ENCODE assay signal across 8 cellular contexts in genomic region chr5:119330367-119331183, GRCh38. TPM values are rescaled to one million over a fixed set of nuclear protein-coding genes. Genes with fewer than 3 reads are reported as not detected.
DNase-seq lines count a peak whose midpoint lies in the region; ATAC-seq and TF ChIP-seq lines count a peak whose summit lies in the region.

No MANE protein-coding gene starts in this region.

- H2AK9ac ChIP-seq in IMR-90 (replicated peaks; ENCODE audit: low read depth, low read length, poor library complexity) = no peak overlapping the region

- 0 out of 2 replicates have a peak, but pooled peaks cover 3% of the 10 kb centered on the region for H4K20me1 ChIP-seq in IMR-90 (ENCODE audit: insufficient read depth, low read length)

- WGBS in IMR-90 (ENCODE audit: extremely low coverage in 2 of 2, insufficient read length in 1 of 2), 2 experiments = 100% methylated on average over 2 of the region's 9 CpGs; no CpG with 5 or more reads in 1 of the 2 experiments

- no peak overlapping the region for H2BK20ac ChIP-seq in IMR-90 (ENCODE audit: low read depth, low read length)

- H3K56ac ChIP-seq in IMR-90 (ENCODE audit: extremely low read depth, insufficient read depth, low read length) = no peak overlapping the region

- H3K4me3 ChIP-seq in IMR-90 (ENCODE audit: insufficient read depth, low read depth, low read length) = no peak overlapping the region
- no peak overlapping the region for H3K4me3 ChIP-seq in WERI-Rb-1 (ENCODE audit: low read depth, low read length)
- H3K4me3 ChIP-seq in colonic mucosa = no peak overlapping the region

- no peaks in the 10 kb centered on the region for H3K9me3 ChIP-seq in IMR-90 (ENCODE audit: control insufficient read depth, insufficient read depth, low read length)
- no peaks in the 10 kb centered on the region for H3K9me3 ChIP-seq in WERI-Rb-1 (ENCODE audit: severe bottlenecking)
- H3K9me3 ChIP-seq in colonic mucosa = no peaks in the 10 kb centered on the region

- H3K27me3 ChIP-seq in IMR-90 (ENCODE audit: control insufficient read depth, insufficient read depth, low read length) = no peaks in the 10 kb centered on the region
- H3K27me3 ChIP-seq in WERI-Rb-1 (ENCODE audit: insufficient read depth, low read depth, severe bottlenecking) = no peaks in the 10 kb centered on the region
- no peaks in the 10 kb centered on the region for H3K27me3 ChIP-seq in colonic mucosa

- peaks cover 23% of the 10 kb centered on the region for H3K9me1 ChIP-seq in IMR-90 (ENCODE audit: insufficient read depth, low read length)

- no peak overlapping the region for H3K27ac ChIP-seq in IMR-90 (ENCODE audit: insufficient read depth, low read length)
- peak overlapping the region; percentile 60 for H3K27ac ChIP-seq in WERI-Rb-1
- peak overlapping the region; percentile 50 for H3K27ac ChIP-seq in colonic mucosa

- H2AK5ac ChIP-seq in IMR-90 (ENCODE audit: low read depth, low read length) = no peak overlapping the region

- in situ Hi-C loops in IMR-90 (cut with MboI; ENCODE audit: low sequenced_read_pairs) = no loop called here

- peaks cover 16 to 47% of the 10 kb centered on the region in 2 experiments for H3K79me1 ChIP-seq in IMR-90 (ENCODE audit: low read depth in 1 of 2, low read length in 2 of 2)

- TF ChIP-seq CTCF in IMR-90 (conservative IDR thresholded peaks at IDR 0.05; ENCODE audit: low read depth, low read length) (no peak), WERI-Rb-1 (IDR thresholded peaks at IDR 0.05; ENCODE audit: low read depth, low read length) (no peak), colonic mucosa (IDR thresholded peaks at IDR 0.05) (no peak)

- no peak overlapping the region for H2BK5ac ChIP-seq in IMR-90 (ENCODE audit: low read depth, low read length, poor library complexity, severe bottlenecking)

- H2BK15ac ChIP-seq in IMR-90 (ENCODE audit: low read depth, low read length) = no peak overlapping the region

- no peak for TF ChIP-seq RAD21 in IMR-90 (IDR thresholded peaks at IDR 0.05; ENCODE audit: low read length)

- H3K9ac ChIP-seq in IMR-90 (ENCODE audit: low read depth, low read length) = no peak overlapping the region
- no peak overlapping the region for H3K9ac ChIP-seq in colonic mucosa (ENCODE audit: low read depth in 2 of 2, low read length in 2 of 2)

- no peak overlapping the region for H3K4ac ChIP-seq in IMR-90 (ENCODE audit: low read depth, low read length)

- H4K8ac ChIP-seq in IMR-90 (ENCODE audit: low read depth in 2 of 2, low read length in 2 of 2) = no peak overlapping the region

- no peak overlapping the region for H2AFZ ChIP-seq in IMR-90 (replicated peaks; ENCODE audit: low read length, poor library complexity)

- no peak overlapping the region for H3K18ac ChIP-seq in IMR-90 (ENCODE audit: low read depth, low read length)

- POLR2A ChIA-PET in IMR-90 (lab: Charles Lee; ENCODE audit: unreplicated experiment) = no interaction called here
- POLR2A ChIA-PET in HEK293T (lab: Yijun Ruan, JAX) = no interaction called here

- H4K91ac ChIP-seq in IMR-90 (ENCODE audit: insufficient read depth, low read depth, low read length) = no peak overlapping the region

- CTCF ChIA-PET in IMR-90 (lab: Yijun Ruan, JAX) (interaction anchor here (0.6 to 0.8 kb wide), 2 partner anchors 11 to 203 kb away, joined by 3 to 4 read pairs; no protein-coding TSS in a partner anchor), HEK293T (lab: Yijun Ruan, JAX) (interaction anchor here (0.8 kb wide), 1 partner anchor 80 kb away, joined by 3 read pairs; no protein-coding TSS in a partner anchor)

- no peak for DNase-seq in IMR-90
- no peak for DNase-seq in WERI-Rb-1
- no peak for DNase-seq in colonic mucosa
- DNase-seq in stimulated activated CD4-positive, alpha-beta T cell treated with anti-CD3 and anti-CD28 coated beads, Interleukin-4, amount 100 ng/mL, for 24 hours = peak; percentile 77
- DNase-seq in Ammon's horn (ENCODE audit: low spot score) = no peak
- DNase-seq in HEK293T (ENCODE audit: extremely low spot score) = no peak
- no peak for DNase-seq in NCI-H1105 treated with DMSO at 0.1 percent for 48 hours (lab: John Stamatoyannopoulos, UW)
- no peak for DNase-seq in posterior vena cava (ENCODE audit: low spot score)

- H3K14ac ChIP-seq in IMR-90 (replicated peaks; ENCODE audit: low read depth, low read length) = no peak overlapping the region

- peaks cover 28% of the 10 kb centered on the region for H3K4me1 ChIP-seq in IMR-90 (ENCODE audit: control insufficient read depth, insufficient read depth, low read length)
- no peaks in the 10 kb centered on the region for H3K4me1 ChIP-seq in colonic mucosa

- 0 out of 2 replicates have a peak overlapping the region, but pooled peaks have one; percentile 24 for H4K5ac ChIP-seq in IMR-90 (ENCODE audit: low read depth, low read length)

- no peak overlapping the region; the same call in 1 of the 2 replicates for H3K23ac ChIP-seq in IMR-90 (ENCODE audit: low read depth, low read length)

- TF ChIP-seq POLR2A in IMR-90 (IDR thresholded peaks at IDR 0.05; ENCODE audit: low read depth, low read length) = no peak

- BruUV-seq in IMR-90 (replicated peaks; lab: Mats Ljungman, UMichigan) = no TSS peak

- dilution Hi-C loops in IMR-90 (cut with HindIII; ENCODE audit: low sequenced_read_pairs, unreplicated experiment) = no loop called here

- no peak overlapping the region for H3K4me2 ChIP-seq in IMR-90 (ENCODE audit: low read depth, low read length)

- no peak overlapping the region for H2BK120ac ChIP-seq in IMR-90 (ENCODE audit: low read depth, low read length)

- intact Hi-C loops in IMR-90 (cut with micrococcal nuclease) (no loop called here), colonic mucosa (cut with DNase I) (no loop called here), posterior vena cava (cut with DNase I) (no loop called here)

- no peaks in the 10 kb centered on the region for H3K36me3 ChIP-seq in IMR-90 (ENCODE audit: control insufficient read depth, insufficient read depth, low read length)
- no peaks in the 10 kb centered on the region for H3K36me3 ChIP-seq in WERI-Rb-1
- H3K36me3 ChIP-seq in colonic mucosa = no peaks in the 10 kb centered on the region

- no peak for ATAC-seq in IMR-90 (ENCODE audit: low read depth)

TF ChIP-seq in IMR-90, 13 proteins besides CTCF, POLR2A, EP300 and RAD21:
- TF ChIP-seq USF2 (IDR thresholded peaks at IDR 0.05; ENCODE audit: low read depth, low read length) (no peak), CEBPB (IDR thresholded peaks at IDR 0.05; ENCODE audit: low read depth, low read length) (peak; percentile 59; the same call in 1 of the 2 replicates)
TF ChIP-seq in IMR-90: peak in this region for 1.

TF ChIP-seq in HEK293T, 16 proteins besides CTCF, POLR2A, EP300 and RAD21:
- TF ChIP-seq FOXM1 (IDR thresholded peaks at IDR 0.05; ENCODE audit: borderline replicate concordance) (no peak), ELF4 (IDR thresholded peaks at IDR 0.05) (no peak), NFRKB (IDR thresholded peaks at IDR 0.05) (no peak), BHLHE40 (IDR thresholded peaks at IDR 0.05; ENCODE audit: borderline replicate concordance) (no peak), HDGF (IDR thresholded peaks at IDR 0.05; ENCODE audit: borderline replicate concordance) (no peak), FOXK2 (IDR thresholded peaks at IDR 0.05) (no peak), SP1 (IDR thresholded peaks at IDR 0.05) (no peak), ARNT (IDR thresholded peaks at IDR 0.05) (no peak), CTBP1 (IDR thresholded peaks at IDR 0.05; ENCODE audit: borderline replicate concordance) (no peak)

RNA-seq across cellular contexts. Expression of gene TNFAIP8, which starts 25.2 kb away (rescaled TPM):
- total RNA-seq in IMR-90 (2012; rRNA removed) (29.9 and 42.5 TPM in 2 replicates), colonic mucosa (10 to 100 TPM; 11.0 to 12.7 TPM), posterior vena cava (10 to 100 TPM; 10.8 to 12.4 TPM)
- polyA plus RNA-seq in IMR-90 (2012; rRNA removed) = 16.2 and 20.3 TPM in 2 replicates
- polyA plus RNA-seq in IMR-90 (2012; cell fraction: cytosol; rRNA removed) = 2.1 and 6.1 TPM in 2 replicates
- 1.7 and 6.6 TPM in 2 replicates for polyA plus RNA-seq in IMR-90 (2012; cell fraction: nucleus; rRNA removed; ENCODE audit: low replicate concordance)
